In the genomic region with DNA sequence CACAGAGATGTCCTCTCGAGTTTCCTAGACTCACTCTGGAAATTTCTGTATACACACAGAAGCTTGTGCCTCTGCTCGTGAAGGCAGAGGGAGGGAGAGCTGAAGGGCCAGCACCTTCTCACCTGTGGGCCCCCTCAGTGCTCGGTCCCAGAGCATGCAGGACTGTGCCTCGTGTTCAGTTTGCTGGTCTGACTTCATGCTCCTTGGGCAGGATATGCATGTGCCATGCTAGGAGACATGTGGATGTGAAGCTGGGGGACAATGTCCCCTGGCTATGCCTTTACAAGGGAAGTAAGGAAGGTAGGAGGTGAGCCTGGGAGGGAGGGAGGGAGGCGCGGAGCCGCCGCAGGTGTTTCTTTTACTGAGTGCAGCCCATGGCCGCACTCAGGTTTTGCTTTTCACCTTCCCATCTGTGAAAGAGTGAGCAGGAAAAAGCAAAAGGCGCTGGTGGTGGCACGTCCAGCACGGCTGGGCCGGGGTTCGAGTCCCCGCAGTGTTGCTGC, we compare ENCODE assay signal across 9 cellular contexts. TPM values are rescaled to one million over a fixed set of nuclear protein-coding genes. Genes with fewer than 3 reads are reported as not detected.
A peak's percentile ranks its signal among the peaks of the same experiment; 100 is the strongest.
DNase-seq lines count a peak whose midpoint lies in the region; ATAC-seq and TF ChIP-seq lines count a peak whose summit lies in the region.
"Had no signal": no experiment of that assay in that cellular context is flagged by ENCODE, and none has a peak within 500 bp of the region (broad histone marks: within the 10 kb centered on the region; RNA-seq: fewer than 3 reads in every experiment).

No MANE protein-coding gene starts in this region.

- H3K9me3 ChIP-seq in thyroid gland: no peaks in the 10 kb centered on the region

- no peak overlapping the region for H3K4me2 ChIP-seq in mesendoderm (ENCODE audit: low read length)

- 86 to 89% methylated on average over 15 of the region's 15 CpGs for WGBS in thyroid gland, 2 donors
- WGBS in mesendoderm (ENCODE audit: extremely low coverage, insufficient coverage, low lambda C conversion rate): no CpG with 5 or more reads among the region's 15 CpGs

- no peaks in the 10 kb centered on the region for H3K79me2 ChIP-seq in mesendoderm (ENCODE audit: control insufficient read depth, insufficient read depth, low read length)

- H3K4me3 Mint-ChIP-seq in activated naive CD8-positive, alpha-beta T cell treated with anti-CD3 and anti-CD28 coated beads, Interleukin-2, amount 50 U/mL, for 24 hours: peak overlapping the region; percentile 8
- no peak overlapping the region for H3K4me3 Mint-ChIP-seq in immature natural killer cell

- no peak for TF ChIP-seq POLR2A in thyroid gland (IDR thresholded peaks at IDR 0.05)

- H2BK120ac ChIP-seq in mesendoderm (ENCODE audit: low read depth, low read length): no peak overlapping the region

- no peak overlapping the region for H2BK5ac ChIP-seq in mesendoderm (ENCODE audit: low read length)

- H3K36me3 ChIP-seq in thyroid gland: peaks cover 15 to 20% of the 10 kb centered on the region in 2 donors
- H3K36me3 ChIP-seq in mesendoderm (ENCODE audit: control insufficient read depth, insufficient read depth, low read length): no peaks in the 10 kb centered on the region

- H3K27ac ChIP-seq in thyroid gland (peak overlapping the region; percentile 82 to 100 (median 87)), mesendoderm (ENCODE audit: low read depth, low read length) (no peak overlapping the region)

- peaks cover 24 to 29% of the 10 kb centered on the region in 2 donors for H3K4me1 ChIP-seq in thyroid gland
- H3K4me1 ChIP-seq in mesendoderm (ENCODE audit: control insufficient read depth, low read depth, low read length): peaks cover 4% of the 10 kb centered on the region

- no peak overlapping the region for H3K56ac ChIP-seq in mesendoderm (ENCODE audit: low read length)

- no peaks in the 10 kb centered on the region for H3K27me3 Mint-ChIP-seq in activated naive CD8-positive, alpha-beta T cell treated with anti-CD3 and anti-CD28 coated beads, Interleukin-2, amount 50 U/mL, for 24 hours
- peaks cover 0 to 5% (median 1%) of the 10 kb centered on the region in 3 donors for H3K27me3 Mint-ChIP-seq in immature natural killer cell (ENCODE audit: low read depth in 3 of 3)

- no peak overlapping the region for H3K27ac Mint-ChIP-seq in activated naive CD8-positive, alpha-beta T cell treated with anti-CD3 and anti-CD28 coated beads, Interleukin-2, amount 50 U/mL, for 24 hours
- peak overlapping the region; percentile 20 to 82 (median 62) for H3K27ac Mint-ChIP-seq in immature natural killer cell

- no peak overlapping the region for H3K4ac ChIP-seq in mesendoderm (ENCODE audit: low read depth, low read length)

- H4K5ac ChIP-seq in mesendoderm (ENCODE audit: low read length): no peak overlapping the region

- no peak for ATAC-seq in activated naive CD8-positive, alpha-beta T cell treated with anti-CD3 and anti-CD28 coated beads, Interleukin-2, amount 50 U/mL, for 24 hours
- ATAC-seq in HG02588 (IDR thresholded peaks at IDR 0.05; ENCODE audit: unreplicated experiment): no peak

- no peak overlapping the region for H2AK5ac ChIP-seq in mesendoderm (ENCODE audit: low read length)

- H3K9me3 Mint-ChIP-seq in activated naive CD8-positive, alpha-beta T cell treated with anti-CD3 and anti-CD28 coated beads, Interleukin-2, amount 50 U/mL, for 24 hours: no peaks in the 10 kb centered on the region
- no peaks in the 10 kb centered on the region for H3K9me3 Mint-ChIP-seq in immature natural killer cell

- peaks cover 16% of the 10 kb centered on the region for H3K36me3 Mint-ChIP-seq in activated naive CD8-positive, alpha-beta T cell treated with anti-CD3 and anti-CD28 coated beads, Interleukin-2, amount 50 U/mL, for 24 hours (ENCODE audit: low read depth)
- peaks cover 0 to 3% (median 0%) of the 10 kb centered on the region in 3 donors for H3K36me3 Mint-ChIP-seq in immature natural killer cell

- H3K4me3 ChIP-seq in thyroid gland (replicated peaks in 1 of 3) (no peak overlapping the region), mesendoderm (ENCODE audit: low read length) (no peak overlapping the region)
- H3K4me3 ChIP-seq: lung had no signal

- intact Hi-C loops in thyroid gland (cut with DNase I): no loop called here

- no peak for TF ChIP-seq CTCF in thyroid gland (IDR thresholded peaks at IDR 0.05)

- no peak overlapping the region for H4K8ac ChIP-seq in mesendoderm (ENCODE audit: low read depth, low read length)

- H3K18ac ChIP-seq in mesendoderm (ENCODE audit: low read length): no peak overlapping the region

- H3K79me1 ChIP-seq in mesendoderm (ENCODE audit: low read length): no peaks in the 10 kb centered on the region

- H3K4me1 Mint-ChIP-seq in activated naive CD8-positive, alpha-beta T cell treated with anti-CD3 and anti-CD28 coated beads, Interleukin-2, amount 50 U/mL, for 24 hours: peaks cover 52% of the 10 kb centered on the region
- peaks cover 44 to 47% of the 10 kb centered on the region in 2 donors for H3K4me1 Mint-ChIP-seq in immature natural killer cell

- no peak overlapping the region for H2BK15ac ChIP-seq in mesendoderm (replicated peaks; ENCODE audit: low read depth)

- no peak overlapping the region for H3K9ac ChIP-seq in mesendoderm (ENCODE audit: low read length)

- no peaks in the 10 kb centered on the region for H3K27me3 ChIP-seq in thyroid gland
- H3K27me3 ChIP-seq in mesendoderm (ENCODE audit: insufficient read depth, low read length, poor library complexity): no peaks in the 10 kb centered on the region

- H3K23ac ChIP-seq in mesendoderm (ENCODE audit: low read length): no peak overlapping the region

- DNase-seq in activated effector memory CD4-positive, alpha-beta T cell treated with anti-CD3 and anti-CD28 coated beads, Interleukin-2, amount 50 U/mL, for 16 hours: peak; percentile 57
- no peak for DNase-seq in activated effector memory CD4-positive, alpha-beta T cell treated with Interleukin-2 at 50 U/mL for 16 hours
- DNase-seq in activated naive CD8-positive, alpha-beta T cell treated with anti-CD3 and anti-CD28 coated beads, Interleukin-2, amount 50 U/mL, for 24 hours: no peak
- no peak for DNase-seq in immature natural killer cell
- peak; percentile 58 to 67 for DNase-seq in thyroid gland
- DNase-seq in ureter (ENCODE audit: low spot score): no peak
- no peak for DNase-seq in mesendoderm

RNA-seq across cellular contexts. Expression of gene NEAT1, which starts 22.6 kb away (rescaled TPM):
- 1 to 10 TPM in 2 of 3 donors, under 1 TPM in 1; 0.26 to 5.9 (median 1.4) TPM for polyA plus RNA-seq in immature natural killer cell
- total RNA-seq in thyroid gland: 1,000 to 10,000 TPM in 1 of 4 donors, 100 to 1,000 TPM in 3; 195 to 1,623 (median 652) TPM
- total RNA-seq in ureter: 1,155 TPM
- 3.7 TPM for polyA plus RNA-seq in mesendoderm (2013, experiment 1 of 2)
- polyA plus RNA-seq in mesendoderm (2013, experiment 2 of 2): 4.5 TPM

RNA-seq across cellular contexts. Expression of gene MALAT1, which starts 53.7 kb away (rescaled TPM):
- polyA plus RNA-seq in immature natural killer cell: 1,000 to 10,000 TPM; 1,459 to 3,517 (median 2,451) TPM
- total RNA-seq in thyroid gland (over 10,000 TPM; 20,994 to 36,233 (median 26,043) TPM), ureter (19,443 TPM)
- 112 TPM for polyA plus RNA-seq in mesendoderm (2013, experiment 1 of 2)
- 116 TPM for polyA plus RNA-seq in mesendoderm (2013, experiment 2 of 2)

RNA-seq across cellular contexts. Expression of gene FRMD8, which starts 58.7 kb away (rescaled TPM):
- polyA plus RNA-seq in immature natural killer cell: 10 to 100 TPM; 62.8 to 73.5 (median 63.4) TPM
- total RNA-seq in thyroid gland: 10 to 100 TPM; 22.5 to 44.9 (median 31.0) TPM
- total RNA-seq in ureter: 31.2 TPM
- 10.9 TPM for polyA plus RNA-seq in mesendoderm (2013, experiment 1 of 2)
- 10.4 TPM for polyA plus RNA-seq in mesendoderm (2013, experiment 2 of 2)

Comparison
In these comparisons a context has a peak if more than half of its experiments do, and no peak if none do; other contexts are left out.
1. DNase-seq: peak in activated effector memory CD4-positive, alpha-beta T cell treated with anti-CD3 and anti-CD28 coated beads, Interleukin-2, amount 50 U/mL, for 16 hours (single experiment) and thyroid gland (2 of 2); none in activated effector memory CD4-positive, alpha-beta T cell treated with Interleukin-2 at 50 U/mL for 16 hours (single experiment), activated naive CD8-positive, alpha-beta T cell treated with anti-CD3 and anti-CD28 coated beads, Interleukin-2, amount 50 U/mL, for 24 hours (single experiment), immature natural killer cell (0 of 3), ureter (single experiment) and mesendoderm (single experiment).